Comparison of ENCODE assay signal across 8 cellular contexts in genomic region chr3:127820871-127821853, GRCh38. TPM values are rescaled to one million over a fixed set of nuclear protein-coding genes. Genes with fewer than 3 reads are reported as not detected.
DNase-seq lines count a peak whose midpoint lies in the region; ATAC-seq and TF ChIP-seq lines count a peak whose summit lies in the region.

No MANE protein-coding gene starts in this region.

- ATAC-seq in GM18498 (IDR thresholded peaks at IDR 0.05; ENCODE audit: unreplicated experiment) = no peak

- H3K27me3 ChIP-seq in esophagus muscularis mucosa (no peaks in the 10 kb centered on the region), rectal smooth muscle tissue (ENCODE audit: control insufficient read depth, insufficient read depth, low read length) (no peaks in the 10 kb centered on the region), A673 (replicated peaks; ENCODE audit: insufficient read depth, low read depth, low read length, poor library complexity) (peaks cover 27% of the 10 kb centered on the region)

- H3K4me3 ChIP-seq in esophagus muscularis mucosa = peak overlapping the region; percentile 89 to 96 (median 94)
- H3K4me3 ChIP-seq in rectal smooth muscle tissue (ENCODE audit: low read length) = peak overlapping the region; percentile 95
- no peak overlapping the region for H3K4me3 ChIP-seq in A673 (ENCODE audit: low read depth, low read length, poor library complexity, severe bottlenecking)

- H3K4me1 ChIP-seq in esophagus muscularis mucosa = peaks cover 47 to 72% (median 63%) of the 10 kb centered on the region in 4 donors
- H3K4me1 ChIP-seq in rectal smooth muscle tissue (ENCODE audit: control insufficient read depth, insufficient read depth, low read length) = peaks cover 8% of the 10 kb centered on the region
- H3K4me1 ChIP-seq in A673 (ENCODE audit: insufficient read depth, low read length, poor library complexity, severe bottlenecking) = peaks cover 15% of the 10 kb centered on the region

- intact Hi-C loops in esophagus muscularis mucosa (cut with DNase I) (loop anchor here (5.0 kb wide), 2 partner anchors 74 to 124 kb away; no protein-coding TSS in a partner anchor), A673 (cut with micrococcal nuclease; ENCODE audit: unreplicated experiment) (no loop called here)

- peak overlapping the region; percentile 86 to 92 (median 86) for H3K27ac ChIP-seq in esophagus muscularis mucosa (replicated peaks in 1 of 4)
- H3K27ac ChIP-seq in rectal smooth muscle tissue (ENCODE audit: low read depth, low read length) = peak overlapping the region; percentile 64
- H3K27ac ChIP-seq in A673 (ENCODE audit: low read depth, low read length, poor library complexity, severe bottlenecking) = no peak overlapping the region

- TF ChIP-seq POLR2A in esophagus muscularis mucosa (IDR thresholded peaks at IDR 0.05; ENCODE audit: low read depth) = no peak

- peaks cover 0 to 16% (median 12%) of the 10 kb centered on the region in 4 donors for H3K36me3 ChIP-seq in esophagus muscularis mucosa
- peaks cover 3% of the 10 kb centered on the region for H3K36me3 ChIP-seq in rectal smooth muscle tissue (ENCODE audit: control insufficient read depth, insufficient read depth, low read length)
- H3K36me3 ChIP-seq in A673 (ENCODE audit: insufficient read depth, low read length, poor library complexity, severe bottlenecking) = no peaks in the 10 kb centered on the region

- CTCF ChIA-PET in A673 (lab: Charles Lee) = no interaction called here

- TF ChIP-seq CTCF in esophagus muscularis mucosa (IDR thresholded peaks at IDR 0.05) (no peak), A673 (conservative IDR thresholded peaks at IDR 0.05; ENCODE audit: low read depth, low read length) (no peak)

- 45% methylated on average over 11 of the region's 11 CpGs for WGBS in esophagus muscularis mucosa

- no TSS peak for BruUV-seq in A673 (replicated peaks; lab: Mats Ljungman, UMichigan)

- H3K9ac ChIP-seq in rectal smooth muscle tissue (ENCODE audit: low read length) = peak overlapping the region; percentile 39

- H3K9me3 ChIP-seq in esophagus muscularis mucosa = no peaks in the 10 kb centered on the region
- H3K9me3 ChIP-seq in A673 (ENCODE audit: low read depth, low read length, poor library complexity, severe bottlenecking) = no peaks in the 10 kb centered on the region

- POLR2A ChIA-PET in A673 (lab: Charles Lee; ENCODE audit: low non-redundant PET) = no interaction called here

- DNase-seq in activated CD4-positive, alpha-beta T cell treated with anti-CD3 and anti-CD28 coated beads for 48 hours = peak; percentile 13
- DNase-seq in activated CD4-positive, alpha-beta T cell treated with anti-CD3 and anti-CD28 coated beads, Interleukin-2, amount 50 U/mL, for 4 hours = no peak
- DNase-seq in NCI-H345 treated with DMSO at 0.1 percent for 48 hours (lab: John Stamatoyannopoulos, UW; ENCODE audit: unreplicated experiment) = peak; percentile 34
- DNase-seq in esophagus muscularis mucosa (ENCODE audit: extremely low spot score) = no peak
- DNase-seq in A673 (ENCODE audit: low spot score) = no peak
- no peak for DNase-seq in hippocampal formation (lab: John Stamatoyannopoulos, UW)

- TF ChIP-seq EP300 in esophagus muscularis mucosa (IDR thresholded peaks at IDR 0.05) = no peak

RNA-seq across cellular contexts. Expression of gene MGLL, which starts 1.2 kb away (rescaled TPM):
- total RNA-seq in esophagus muscularis mucosa (100 to 1,000 TPM in 1 of 4 donors, 10 to 100 TPM in 3; 56.5 to 155 (median 80.7) TPM), A673 (2021) (0.39 and 0.90 TPM in 2 replicates)

Comparison
In these comparisons a context has a peak if more than half of its experiments do, and no peak if none do; other contexts are left out.
1. DNase-seq: peak in activated CD4-positive, alpha-beta T cell treated with anti-CD3 and anti-CD28 coated beads for 48 hours (single experiment) and NCI-H345 treated with DMSO at 0.1 percent for 48 hours (single experiment); none in activated CD4-positive, alpha-beta T cell treated with anti-CD3 and anti-CD28 coated beads, Interleukin-2, amount 50 U/mL, for 4 hours (0 of 2), esophagus muscularis mucosa (single experiment), A673 (single experiment) and hippocampal formation (0 of 2).
2. RNA of gene MGLL, which starts 1.2 kb away (total RNA-seq): 56.5 to 155 TPM in esophagus muscularis mucosa; 0.39 to 0.90 TPM in A673; every median in the first group is over 10 times any median in the second.